ENCODE assay signal across 12 cellular contexts in genomic region chr17:50100480-50100883, GRCh38. TPM values are rescaled to one million over a fixed set of nuclear protein-coding genes. Genes with fewer than 3 reads are reported as not detected.
DNase-seq lines count a peak whose midpoint lies in the region; ATAC-seq, FAIRE-seq and TF ChIP-seq lines count a peak whose summit lies in the region.
"Had no signal": no experiment of that assay in that cellular context is flagged by ENCODE, and none has a peak within 500 bp of the region (broad histone marks: within the 10 kb centered on the region; RNA-seq: fewer than 3 reads in every experiment).

No MANE protein-coding gene starts in this region.

- H3K4me2 ChIP-seq in HepG2 (ENCODE audit: low read depth, low read length) = no peak overlapping the region

- peak overlapping the region; percentile 68 for H3K27ac ChIP-seq in HepG2 (ENCODE audit: extremely low read length, insufficient read depth, low read length)
- peak overlapping the region; percentile 90 for H3K27ac ChIP-seq in stomach smooth muscle (ENCODE audit: low read length)

- H3K27me3 Mint-ChIP-seq in HFFc6 (ENCODE audit: insufficient read depth) (peaks cover 10% of the 10 kb centered on the region), brain (peaks cover 2% of the 10 kb centered on the region)
- H3K27me3 Mint-ChIP-seq: CD4-positive, CD25-positive, alpha-beta regulatory T cell had no signal

- H3K36me3 Mint-ChIP-seq in HFFc6 (ENCODE audit: low read depth) = no peaks in the 10 kb centered on the region
- peaks cover 17% of the 10 kb centered on the region for H3K36me3 Mint-ChIP-seq in brain
- H3K36me3 Mint-ChIP-seq: natural killer cell had no signal

- H3K4me1 Mint-ChIP-seq in HFFc6 (ENCODE audit: low read depth) (peaks cover 40% of the 10 kb centered on the region), brain (peaks cover 67% of the 10 kb centered on the region)

- CTCF ChIA-PET in HepG2 (lab: Yijun Ruan, JAX; ENCODE audit: low intra/inter-chr PET ratio, low total read pairs) = no interaction called here

- H3K9me3 ChIP-seq in HepG2 (ENCODE audit: low read length) (no peaks in the 10 kb centered on the region), stomach smooth muscle (ENCODE audit: control insufficient read depth in 2 of 2, low read length in 2 of 2) (no peaks in the 10 kb centered on the region)

- H3K27ac Mint-ChIP-seq in HFFc6 (peak overlapping the region; percentile 74), brain (peak overlapping the region; percentile 41 to 93 (median 76))

- H3K4me3 Mint-ChIP-seq in HFFc6 (peak overlapping the region; percentile 20; the same call in 1 of the 2 replicates), brain (peak overlapping the region in 2 of 5 experiments; percentile 49 to 61)
- H3K4me3 Mint-ChIP-seq: natural killer cell had no signal

- TF ChIP-seq RAD21 in HepG2 (CRISPR knock-in tag; IDR thresholded peaks at IDR 0.05) = no peak

- ATAC-seq in HepG2 (no peak), SK-N-SH treated with all-trans-retinoic acid at 6 μM for 48 hours (no peak)

- in situ Hi-C loops in HepG2 (cut with HindIII; ENCODE audit: extremely low pct_ligation_motif_present, low pct_unique_long_range_greater_than_20kb) = no loop called here

- FAIRE-seq in HepG2 (lab: Jason Lieb, UNC) = no peak
- FAIRE-seq: TTC549 had no signal

- TF ChIP-seq CTCF in HFFc6 (IDR thresholded peaks at IDR 0.05) = no peak
- TF ChIP-seq CTCF in brain (conservative IDR thresholded peaks at IDR 0.05) = no peak
- no peak for TF ChIP-seq CTCF in HepG2 (CRISPR knock-in tag; IDR thresholded peaks at IDR 0.05)

- peaks cover 51% of the 10 kb centered on the region for H3K4me1 ChIP-seq in HepG2 (ENCODE audit: insufficient read depth, low read length)
- peaks cover 74% of the 10 kb centered on the region for H3K4me1 ChIP-seq in stomach smooth muscle (ENCODE audit: control insufficient read depth, insufficient read depth, low read length)

- no peak for TF ChIP-seq POLR2A in HepG2 (IDR thresholded peaks at IDR 0.05; ENCODE audit: insufficient read depth in 1 of 2, low read depth in 2 of 2, low read length in 2 of 2)

- H3K9ac ChIP-seq in HepG2 (ENCODE audit: insufficient read depth, low read depth, low read length) = no peak overlapping the region
- H3K9ac ChIP-seq in stomach smooth muscle (ENCODE audit: low read length in 2 of 2) = peak overlapping the region; percentile 29 to 35

- no peak for TF ChIP-seq EP300 in HepG2 (IDR thresholded peaks at IDR 0.05; ENCODE audit: low read depth in 2 of 2, low read length in 2 of 2)
- TF ChIP-seq EP300 in HepG2 (CRISPR knock-in tag; IDR thresholded peaks at IDR 0.05; ENCODE audit: borderline replicate concordance) = no peak

- 83% methylated on average over 5 of the region's 5 CpGs for WGBS in HepG2 (ENCODE audit: low lambda C conversion rate)

- H3K79me2 ChIP-seq in HepG2 (ENCODE audit: insufficient read depth, low read length) = peaks cover 6% of the 10 kb centered on the region

- POLR2A ChIA-PET in HepG2 (lab: Yijun Ruan, JAX) = no interaction called here

- H3K9me3 Mint-ChIP-seq in HFFc6 (no peaks in the 10 kb centered on the region), brain (peaks cover 0 to 2% (median 0%) of the 10 kb centered on the region in 5 experiments)
- H3K9me3 Mint-ChIP-seq: CD4-positive, CD25-positive, alpha-beta regulatory T cell; natural killer cell had no signal

- H3K27me3 ChIP-seq in HepG2 (ENCODE audit: control insufficient read depth in 1 of 2, insufficient read depth in 2 of 2, low read length in 2 of 2) = no peaks in the 10 kb centered on the region
- H3K27me3 ChIP-seq in stomach smooth muscle (ENCODE audit: control insufficient read depth in 1 of 2, insufficient read depth in 2 of 2, low read length in 2 of 2) = no peaks in the 10 kb centered on the region

- no peak overlapping the region for H3K4me3 ChIP-seq in HepG2 (replicated peaks in 1 of 3; ENCODE audit: insufficient read depth in 1 of 3, low read depth in 2 of 3, low read length in 3 of 3)
- no peak overlapping the region for H3K4me3 ChIP-seq in stomach smooth muscle (ENCODE audit: low read length in 2 of 2)

- DNase-seq in HFFc6 (no peak), HepG2 (ENCODE audit: low spot score) (no peak), NCI-H2029 (lab: John Stamatoyannopoulos, UW) (no peak), putamen (ENCODE audit: low spot score) (no peak)
- no peak for DNase-seq in activated CD4-positive, alpha-beta T cell treated with anti-CD3 and anti-CD28 coated beads, Interleukin-2, amount 50 U/mL, for 4 hours
- DNase-seq: activated CD8-positive, alpha-beta memory T cell treated with anti-CD3 and anti-CD28 coated beads, Interleukin-2, amount 50 U/mL, for 4 hours; CD4-positive, CD25-positive, alpha-beta regulatory T cell; natural killer cell had no signal

- no peaks in the 10 kb centered on the region for H4K20me1 ChIP-seq in HepG2 (ENCODE audit: insufficient read depth, low read length)

- no peak overlapping the region for H2AFZ ChIP-seq in HepG2 (ENCODE audit: low read length)

- peaks cover 0 to 4% of the 10 kb centered on the region in 2 experiments; a peak in 1 of 5 replicates for H3K36me3 ChIP-seq in HepG2 (replicated peaks in 1 of 2; ENCODE audit: control insufficient read depth in 1 of 2, insufficient read depth in 2 of 2, low read length in 2 of 2)
- peaks cover 17 to 29% of the 10 kb centered on the region in 2 donors for H3K36me3 ChIP-seq in stomach smooth muscle (ENCODE audit: control insufficient read depth in 2 of 2, insufficient read depth in 2 of 2, low read length in 2 of 2)

- intact Hi-C loops in HepG2 (cut with micrococcal nuclease; ENCODE audit: unreplicated experiment) = no loop called here

- no TSS peak for BruUV-seq in HepG2 (replicated peaks; lab: Mats Ljungman, UMichigan)

RNA-seq across cellular contexts. Expression of gene PDK2, which starts 5.3 kb away (rescaled TPM):
- total RNA-seq in HFFc6 (2021; fragmentation: NEBNext Ultra II Directional; extraction: Animal tissue kit (Norgen Biotek cat#: 25700)) = 10 to 100 TPM; 26.6 to 35.6 (median 29.6) TPM
- 80.8 TPM for polyA plus RNA-seq in brain (ENCODE audit: insufficient read depth, low read depth, low replicate concordance)
- total RNA-seq in HepG2 (2016; rRNA removed; fragmentation: Illumina TruSeq; extraction: Trizol) = 18.5 and 19.2 TPM in 2 replicates
- 6.4 and 13.9 TPM in 2 replicates for total RNA-seq in HepG2 (2016; cell fraction: cytosol; rRNA removed; fragmentation: Illumina TruSeq; extraction: Trizol; ENCODE audit: low read depth)
- 16.2 and 19.8 TPM in 2 replicates for total RNA-seq in HepG2 (2016; cell fraction: insoluble cytoplasmic fraction; rRNA removed; fragmentation: Illumina TruSeq; extraction: Trizol)
- total RNA-seq in HepG2 (2016; cell fraction: membrane; rRNA removed; fragmentation: Illumina TruSeq; extraction: Trizol) = 10.9 and 11.9 TPM in 2 replicates
- total RNA-seq in HepG2 (2016; cell fraction: nucleus; rRNA removed; fragmentation: Illumina TruSeq; extraction: Trizol) = 10.9 and 12.5 TPM in 2 replicates
- polyA plus RNA-seq in HepG2 (2011; rRNA removed) = 59.7 and 66.6 TPM in 2 replicates
- polyA plus RNA-seq in HepG2 (2011; cell fraction: cytosol; rRNA removed) = 33.2 and 46.3 TPM in 2 replicates
- polyA plus RNA-seq in HepG2 (2011; cell fraction: nucleus; rRNA removed) = 86.5 and 102 TPM in 2 replicates
- polyA plus RNA-seq in HepG2 (2012) = 17.2 and 27.4 TPM in 2 replicates
- 9.3 and 10.8 TPM in 2 replicates for polyA plus RNA-seq in HepG2 (2016; cell fraction: cytosol; fragmentation: Illumina TruSeq; extraction: Trizol; ENCODE audit: low read depth)
- 22.3 and 32.8 TPM in 2 replicates for polyA plus RNA-seq in HepG2 (2016; cell fraction: insoluble cytoplasmic fraction; fragmentation: Illumina TruSeq; extraction: Trizol; ENCODE audit: low read depth)
- polyA plus RNA-seq in HepG2 (2016; cell fraction: membrane; fragmentation: Illumina TruSeq; extraction: Trizol; ENCODE audit: low read depth) = 12.0 and 14.3 TPM in 2 replicates
- polyA plus RNA-seq in HepG2 (2016; cell fraction: nucleus; fragmentation: Illumina TruSeq; extraction: Trizol; ENCODE audit: insufficient read depth, low read depth) = 21.9 and 24.6 TPM in 2 replicates
- 111 and 113 TPM in 2 replicates for polyA minus RNA-seq in HepG2 (2011; rRNA and poly(A)+ RNA removed; ENCODE audit: low replicate concordance)
- polyA minus RNA-seq in HepG2 (2011; cell fraction: cytosol; rRNA and poly(A)+ RNA removed) = 22.7 and 28.5 TPM in 2 replicates
- 44.5 and 48.7 TPM in 2 replicates for polyA minus RNA-seq in HepG2 (2011; cell fraction: nucleus; rRNA and poly(A)+ RNA removed)

RNA-seq across cellular contexts. Expression of gene SAMD14, which starts 29.5 kb away (rescaled TPM):
- 10 to 100 TPM in 4 of 6 experiments, 1 to 10 TPM in 2; 4.3 to 14.1 (median 11.4) TPM for total RNA-seq in HFFc6 (2021; fragmentation: NEBNext Ultra II Directional; extraction: Animal tissue kit (Norgen Biotek cat#: 25700))
- 24.4 TPM for polyA plus RNA-seq in brain (ENCODE audit: insufficient read depth, low read depth, low replicate concordance)
- total RNA-seq in HepG2 (2016; rRNA removed; fragmentation: Illumina TruSeq; extraction: Trizol) = 0.07 TPM in 1 of 2 replicates, not detected in the other
- 0.18 and 0.20 TPM in 2 replicates for total RNA-seq in HepG2 (2016; cell fraction: cytosol; rRNA removed; fragmentation: Illumina TruSeq; extraction: Trizol; ENCODE audit: low read depth)
- total RNA-seq in HepG2 (2016; cell fraction: insoluble cytoplasmic fraction; rRNA removed; fragmentation: Illumina TruSeq; extraction: Trizol) = 0.04 TPM in 1 of 2 replicates, not detected in the other
- 0.09 and 0.14 TPM in 2 replicates for total RNA-seq in HepG2 (2016; cell fraction: membrane; rRNA removed; fragmentation: Illumina TruSeq; extraction: Trizol)
- total RNA-seq in HepG2 (2016; cell fraction: nucleus; rRNA removed; fragmentation: Illumina TruSeq; extraction: Trizol) = 0.09 TPM in 2 replicates
- polyA plus RNA-seq in HepG2 (2011; rRNA removed) = 0.22 TPM in 1 of 2 replicates, not detected in the other
- polyA plus RNA-seq in HepG2 (2011; cell fraction: cytosol; rRNA removed) = 0.01 and 0.04 TPM in 2 replicates
- 0.24 and 0.29 TPM in 2 replicates for polyA plus RNA-seq in HepG2 (2011; cell fraction: nucleus; rRNA removed)
- polyA plus RNA-seq in HepG2 (2012) = 0.08 and 0.11 TPM in 2 replicates
- polyA plus RNA-seq in HepG2 (2016; cell fraction: cytosol; fragmentation: Illumina TruSeq; extraction: Trizol; ENCODE audit: low read depth) = not detected in 2 replicates
- 0.16 TPM in 1 of 2 replicates, not detected in the other for polyA plus RNA-seq in HepG2 (2016; cell fraction: insoluble cytoplasmic fraction; fragmentation: Illumina TruSeq; extraction: Trizol; ENCODE audit: low read depth)
- 0.19 TPM in 2 replicates for polyA plus RNA-seq in HepG2 (2016; cell fraction: membrane; fragmentation: Illumina TruSeq; extraction: Trizol; ENCODE audit: low read depth)
- 0.53 TPM in 1 of 2 replicates, not detected in the other for polyA plus RNA-seq in HepG2 (2016; cell fraction: nucleus; fragmentation: Illumina TruSeq; extraction: Trizol; ENCODE audit: insufficient read depth, low read depth)
- 0.28 and 0.30 TPM in 2 replicates for polyA minus RNA-seq in HepG2 (2011; rRNA and poly(A)+ RNA removed; ENCODE audit: low replicate concordance)
- polyA minus RNA-seq in HepG2 (2011; cell fraction: cytosol; rRNA and poly(A)+ RNA removed) = 0.09 and 0.20 TPM in 2 replicates
- polyA minus RNA-seq in HepG2 (2011; cell fraction: nucleus; rRNA and poly(A)+ RNA removed) = 0.39 and 0.99 TPM in 2 replicates

RNA-seq across cellular contexts. Expression of gene ITGA3, which starts 44.6 kb away (rescaled TPM):
- total RNA-seq in HFFc6 (2021; fragmentation: NEBNext Ultra II Directional; extraction: Animal tissue kit (Norgen Biotek cat#: 25700)) = 100 to 1,000 TPM; 272 to 319 (median 288) TPM
- polyA plus RNA-seq in brain (ENCODE audit: insufficient read depth, low read depth, low replicate concordance) (41.3 TPM), HepG2 (2011; rRNA removed) (0.48 and 0.59 TPM in 2 replicates)
- total RNA-seq in HepG2 (2016; rRNA removed; fragmentation: Illumina TruSeq; extraction: Trizol) = 0.69 and 0.77 TPM in 2 replicates
- total RNA-seq in HepG2 (2016; cell fraction: cytosol; rRNA removed; fragmentation: Illumina TruSeq; extraction: Trizol; ENCODE audit: low read depth) = 1.5 and 1.9 TPM in 2 replicates
- total RNA-seq in HepG2 (2016; cell fraction: insoluble cytoplasmic fraction; rRNA removed; fragmentation: Illumina TruSeq; extraction: Trizol) = 0.48 and 1.1 TPM in 2 replicates
- total RNA-seq in HepG2 (2016; cell fraction: membrane; rRNA removed; fragmentation: Illumina TruSeq; extraction: Trizol) = 0.28 and 0.62 TPM in 2 replicates
- total RNA-seq in HepG2 (2016; cell fraction: nucleus; rRNA removed; fragmentation: Illumina TruSeq; extraction: Trizol) = 1.3 and 1.8 TPM in 2 replicates
- 0.33 and 0.78 TPM in 2 replicates for polyA plus RNA-seq in HepG2 (2011; cell fraction: cytosol; rRNA removed)
- 2.6 and 3.3 TPM in 2 replicates for polyA plus RNA-seq in HepG2 (2011; cell fraction: nucleus; rRNA removed)
- 0.27 and 0.32 TPM in 2 replicates for polyA plus RNA-seq in HepG2 (2012)
- 0.51 and 0.57 TPM in 2 replicates for polyA plus RNA-seq in HepG2 (2016; cell fraction: cytosol; fragmentation: Illumina TruSeq; extraction: Trizol; ENCODE audit: low read depth)
- polyA plus RNA-seq in HepG2 (2016; cell fraction: insoluble cytoplasmic fraction; fragmentation: Illumina TruSeq; extraction: Trizol; ENCODE audit: low read depth) = 0.52 and 0.82 TPM in 2 replicates
- polyA plus RNA-seq in HepG2 (2016; cell fraction: membrane; fragmentation: Illumina TruSeq; extraction: Trizol; ENCODE audit: low read depth) = 0.30 and 0.48 TPM in 2 replicates
- 1.3 and 2.2 TPM in 2 replicates for polyA plus RNA-seq in HepG2 (2016; cell fraction: nucleus; fragmentation: Illumina TruSeq; extraction: Trizol; ENCODE audit: insufficient read depth, low read depth)
- polyA minus RNA-seq in HepG2 (2011; rRNA and poly(A)+ RNA removed; ENCODE audit: low replicate concordance) = 1.4 and 198 TPM in 2 replicates
- polyA minus RNA-seq in HepG2 (2011; cell fraction: cytosol; rRNA and poly(A)+ RNA removed) = 2.9 and 6.2 TPM in 2 replicates
- polyA minus RNA-seq in HepG2 (2011; cell fraction: nucleus; rRNA and poly(A)+ RNA removed) = 1.1 and 2.8 TPM in 2 replicates

RNA-seq across cellular contexts. Expression of gene PPP1R9B, which starts 50.0 kb away (rescaled TPM):
- 10 to 100 TPM; 66.4 to 78.5 (median 68.7) TPM for total RNA-seq in HFFc6 (2021; fragmentation: NEBNext Ultra II Directional; extraction: Animal tissue kit (Norgen Biotek cat#: 25700))
- polyA plus RNA-seq in brain (ENCODE audit: insufficient read depth, low read depth, low replicate concordance) (53.1 TPM), HepG2 (2011; rRNA removed) (8.7 and 9.4 TPM in 2 replicates)
- 11.0 and 15.8 TPM in 2 replicates for total RNA-seq in HepG2 (2016; rRNA removed; fragmentation: Illumina TruSeq; extraction: Trizol)
- total RNA-seq in HepG2 (2016; cell fraction: cytosol; rRNA removed; fragmentation: Illumina TruSeq; extraction: Trizol; ENCODE audit: low read depth) = 1.3 and 1.6 TPM in 2 replicates
- 8.3 and 16.2 TPM in 2 replicates for total RNA-seq in HepG2 (2016; cell fraction: insoluble cytoplasmic fraction; rRNA removed; fragmentation: Illumina TruSeq; extraction: Trizol)
- 7.0 and 7.3 TPM in 2 replicates for total RNA-seq in HepG2 (2016; cell fraction: membrane; rRNA removed; fragmentation: Illumina TruSeq; extraction: Trizol)
- total RNA-seq in HepG2 (2016; cell fraction: nucleus; rRNA removed; fragmentation: Illumina TruSeq; extraction: Trizol) = 10.9 and 13.5 TPM in 2 replicates
- polyA plus RNA-seq in HepG2 (2011; cell fraction: cytosol; rRNA removed) = 7.4 and 9.0 TPM in 2 replicates
- 13.1 and 16.4 TPM in 2 replicates for polyA plus RNA-seq in HepG2 (2011; cell fraction: nucleus; rRNA removed)
- polyA plus RNA-seq in HepG2 (2012) = 9.8 and 11.6 TPM in 2 replicates
- 1.2 and 1.4 TPM in 2 replicates for polyA plus RNA-seq in HepG2 (2016; cell fraction: cytosol; fragmentation: Illumina TruSeq; extraction: Trizol; ENCODE audit: low read depth)
- polyA plus RNA-seq in HepG2 (2016; cell fraction: insoluble cytoplasmic fraction; fragmentation: Illumina TruSeq; extraction: Trizol; ENCODE audit: low read depth) = 14.2 and 17.2 TPM in 2 replicates
- 7.2 TPM in 2 replicates for polyA plus RNA-seq in HepG2 (2016; cell fraction: membrane; fragmentation: Illumina TruSeq; extraction: Trizol; ENCODE audit: low read depth)
- polyA plus RNA-seq in HepG2 (2016; cell fraction: nucleus; fragmentation: Illumina TruSeq; extraction: Trizol; ENCODE audit: insufficient read depth, low read depth) = 35.0 and 35.2 TPM in 2 replicates
- polyA minus RNA-seq in HepG2 (2011; rRNA and poly(A)+ RNA removed; ENCODE audit: low replicate concordance) = 15.4 and 32.3 TPM in 2 replicates
- 7.3 and 11.8 TPM in 2 replicates for polyA minus RNA-seq in HepG2 (2011; cell fraction: cytosol; rRNA and poly(A)+ RNA removed)
- polyA minus RNA-seq in HepG2 (2011; cell fraction: nucleus; rRNA and poly(A)+ RNA removed) = 7.8 and 9.3 TPM in 2 replicates

Comparison
In these comparisons a context has a peak if more than half of its experiments do, and no peak if none do; other contexts are left out.
1. RNA of gene SAMD14, which starts 29.5 kb away (total RNA-seq): 4.3 to 14.1 TPM in HFFc6; 0.04 to 0.20 TPM in HepG2; every median in the first group is over 4 times any median in the second.
2. RNA of gene ITGA3, which starts 44.6 kb away (total RNA-seq): 272 to 319 TPM in HFFc6; 0.28 to 1.9 TPM in HepG2; every median in the first group is over 10 times any median in the second.